24 cellular contexts compared by ENCODE assay signal in genomic region chr5:137366526-137366925, GRCh38.
"Had no signal": no experiment of that assay in that cellular context is flagged by ENCODE, and none has a peak within 500 bp of the region (broad histone marks: within the 10 kb centered on the region; RNA-seq: fewer than 3 reads in every experiment).

No MANE protein-coding gene starts in this region.

- ATAC-seq: activated CD8-positive, alpha-beta T cell treated with anti-CD3 and anti-CD28 coated beads, Interleukin-2, amount 10 ng/mL, durations not matched to agents 7 days and 5 days; WTC11 had no signal

- H3K27me3 Mint-ChIP-seq: activated naive CD4-positive, alpha-beta T cell treated with anti-CD3 and anti-CD28 coated beads, Interleukin-2, amount 50 U/mL, for 24 hours had no signal

- H3K9me3 Mint-ChIP-seq: activated naive CD4-positive, alpha-beta T cell treated with anti-CD3 and anti-CD28 coated beads, Interleukin-2, amount 50 U/mL, for 24 hours; T-helper 1 cell treated with Interleukin-12 subunit alpha and Interleukin-12 subunit beta and Interleukin-4 antibody, amounts not matched to agents 30 μg/mL and 1 μg/mL, for 36 hours; WTC11 had no signal

- H3K4me3 ChIP-seq: cardiac muscle cell, Peyer's patch, SJCRH30 had no signal

- H3K4me1 ChIP-seq: Peyer's patch, SJCRH30 had no signal

- H3K9me3 ChIP-seq: Peyer's patch, SJCRH30 had no signal

- H3K4me1 Mint-ChIP-seq: activated naive CD4-positive, alpha-beta T cell treated with anti-CD3 and anti-CD28 coated beads, Interleukin-2, amount 50 U/mL, for 24 hours; WTC11 had no signal

- H3K27ac Mint-ChIP-seq: activated CD8-positive, alpha-beta T cell treated with anti-CD3 and anti-CD28 coated beads, Interleukin-2, amount 10 ng/mL, durations not matched to agents 7 days and 5 days; activated naive CD4-positive, alpha-beta T cell treated with anti-CD3 and anti-CD28 coated beads, Interleukin-2, amount 50 U/mL, for 24 hours; T-helper 1 cell treated with Interleukin-12 subunit alpha and Interleukin-12 subunit beta and Interleukin-4 antibody, amounts not matched to agents 30 μg/mL and 1 μg/mL, for 36 hours; WTC11 had no signal

- H3K27me3 ChIP-seq: brain microvascular endothelial cell, cardiac muscle cell, Peyer's patch, SJCRH30 had no signal

- H3K4me3 Mint-ChIP-seq: activated CD8-positive, alpha-beta T cell treated with anti-CD3 and anti-CD28 coated beads, Interleukin-2, amount 10 ng/mL, durations not matched to agents 7 days and 5 days; activated naive CD4-positive, alpha-beta T cell treated with anti-CD3 and anti-CD28 coated beads, Interleukin-2, amount 50 U/mL, for 24 hours; T-helper 1 cell treated with Interleukin-12 subunit alpha and Interleukin-12 subunit beta and Interleukin-4 antibody, amounts not matched to agents 30 μg/mL and 1 μg/mL, for 36 hours; WTC11 had no signal

- DNase-seq: activated CD4-positive, alpha-beta T cell treated with anti-CD3 and anti-CD28 coated beads for 48 hours; activated CD4-positive, alpha-beta T cell treated with anti-CD3 and anti-CD28 coated beads, Interleukin-2, amount 50 U/mL, for 4 hours; activated CD4-positive, CD25-positive, alpha-beta regulatory T cell treated with anti-CD3 and anti-CD28 coated beads, Interleukin-2, amount 50 U/mL, for 72 hours; activated CD8-positive, alpha-beta memory T cell treated with anti-CD3 and anti-CD28 coated beads, Interleukin-2, amount 50 U/mL, for 48 hours; activated CD8-positive, alpha-beta T cell treated with anti-CD3 and anti-CD28 coated beads, Interleukin-2, amount 10 ng/mL, durations not matched to agents 7 days and 5 days; activated T-cell treated with anti-CD3 and anti-CD28 coated beads, Interleukin-2, amount 50 U/mL, for 1 hour; amygdala; brain microvascular endothelial cell; NCI-H1092; NCI-H1417; NCI-H1930; NCI-H2107; NCI-H2171 treated with DMSO at 0.1 percent for 48 hours; NCI-H226; NCI-H526 treated with DMSO at 0.1 percent for 48 hours; Peyer's patch; Right ventricle myocardium superior; SJCRH30 had no signal

- H3K36me3 ChIP-seq: brain microvascular endothelial cell, cardiac muscle cell, Peyer's patch, SJCRH30 had no signal

- H3K36me3 Mint-ChIP-seq: activated naive CD4-positive, alpha-beta T cell treated with anti-CD3 and anti-CD28 coated beads, Interleukin-2, amount 50 U/mL, for 24 hours; WTC11 had no signal

- H3K27ac ChIP-seq: brain microvascular endothelial cell, cardiac muscle cell, Peyer's patch, RWPE1, SJCRH30 had no signal

- H3K9ac ChIP-seq: KMS-11 had no signal
